6 cellular contexts compared by ENCODE assay signal in genomic region chr9:111401486-111401885, GRCh38.
DNase-seq lines count a peak whose midpoint lies in the region; ATAC-seq and TF ChIP-seq lines count a peak whose summit lies in the region.
"Not testable (repeated sequence)": the region's sequence is repeated elsewhere in the genome, so short reads cannot be mapped to it uniquely, and the experiment has no call there.

No MANE protein-coding gene starts in this region.

- 79% methylated on average over 5 of the region's 5 CpGs for WGBS in HUES64
- 92 to 97% methylated on average over 3 to 5 of the region's 5 CpGs for WGBS in endodermal cell (ENCODE audit: insufficient coverage in 1 of 2, insufficient read length in 1 of 2), 2 experiments

- CTCF ChIA-PET in WTC11 (lab: Charles Lee): interaction anchor here (1.3 to 2.0 kb wide), 2 partner anchors 9 to 10 kb away, joined by 5 read pairs; no protein-coding TSS in a partner anchor

- H3K36me3 ChIP-seq in HUES64 (ENCODE audit: insufficient read depth, low read length) (peaks cover 94% of the 10 kb centered on the region), brain microvascular endothelial cell (replicated peaks) (peaks cover 22% of the 10 kb centered on the region), endodermal cell (ENCODE audit: control insufficient read depth, insufficient read depth, low read length) (peaks cover 82% of the 10 kb centered on the region)

- H3K9me3 Mint-ChIP-seq in WTC11: peaks cover 56% of the 10 kb centered on the region
- peaks cover 42% of the 10 kb centered on the region for H3K9me3 Mint-ChIP-seq in endodermal cell

- H3K27ac Mint-ChIP-seq in WTC11: peak overlapping the region; percentile 80
- H3K27ac Mint-ChIP-seq in endodermal cell: not testable (repeated sequence)

- H3K27me3 Mint-ChIP-seq in WTC11 (ENCODE audit: low read depth); endodermal cell (ENCODE audit: insufficient read depth): not testable (repeated sequence)

- H3K9me3 ChIP-seq in HUES64 (ENCODE audit: insufficient read depth, low read depth, low read length) (peaks cover 43% of the 10 kb centered on the region), endodermal cell (ENCODE audit: control insufficient read depth, low read length) (peaks cover 63% of the 10 kb centered on the region)

- H3K4me1 Mint-ChIP-seq in WTC11: peaks cover 20% of the 10 kb centered on the region
- H3K4me1 Mint-ChIP-seq in endodermal cell: not testable (repeated sequence)

- not testable (repeated sequence) for H3K9ac ChIP-seq in HUES64 (ENCODE audit: low read depth, low read length); endodermal cell (ENCODE audit: extremely low read depth, low read length, poor library complexity, severe bottlenecking)

- in situ Hi-C loops in brain microvascular endothelial cell (cut with HindIII; ENCODE audit: low pct_ligation_motif_present, low sequenced_read_pairs): not testable (repeated sequence)

- not testable (repeated sequence) for H3K4me3 Mint-ChIP-seq in WTC11, endodermal cell

- peaks cover 76% of the 10 kb centered on the region for H3K36me3 Mint-ChIP-seq in WTC11
- H3K36me3 Mint-ChIP-seq in endodermal cell (ENCODE audit: low read depth): peaks cover 72% of the 10 kb centered on the region

- peak overlapping the region; percentile 81; the same call in 1 of the 2 replicates for H3K27ac ChIP-seq in HUES64 (ENCODE audit: low read depth, low read length)
- not testable (repeated sequence) for H3K27ac ChIP-seq in brain microvascular endothelial cell; endodermal cell (ENCODE audit: low read depth, low read length)

- DNase-seq in ELF-1 (ENCODE audit: low read depth, low spot score): peak; percentile 39
- DNase-seq in WTC11 (ENCODE audit: low spot score); endodermal cell: not testable (repeated sequence)
- peak; percentile 25 for DNase-seq in brain microvascular endothelial cell
- peak; percentile 50 for DNase-seq in islet precursor cell

- POLR2A ChIA-PET in WTC11 (lab: Charles Lee): not testable (repeated sequence)

- TF ChIP-seq CTCF in WTC11 (IDR thresholded peaks at IDR 0.05); brain microvascular endothelial cell (IDR thresholded peaks at IDR 0.05; ENCODE audit: low read depth, low read length, missing control alignments); endodermal cell (conservative IDR thresholded peaks at IDR 0.05): not testable (repeated sequence)

- not testable (repeated sequence) for H3K4me3 ChIP-seq in HUES64 (ENCODE audit: low read length); brain microvascular endothelial cell (ENCODE audit: low read depth, low read length)
- H3K4me3 ChIP-seq in endodermal cell (ENCODE audit: low read length): peak overlapping the region; percentile 58

- ATAC-seq in WTC11: not testable (repeated sequence)

- H3K4me1 ChIP-seq in HUES64 (ENCODE audit: insufficient read depth, low read length); endodermal cell (ENCODE audit: control insufficient read depth, insufficient read depth, low read length): not testable (repeated sequence)

- not testable (repeated sequence) for H3K27me3 ChIP-seq in HUES64 (ENCODE audit: insufficient read depth, low read length); brain microvascular endothelial cell (replicated peaks); endodermal cell (ENCODE audit: control insufficient read depth, insufficient read depth, low read length, poor library complexity, severe bottlenecking)

TF ChIP-seq in WTC11, 78 proteins besides CTCF, POLR2A, EP300 and RAD21:
- peak; percentile 50; the same call in 1 of the 2 replicates for TF ChIP-seq TEAD1 (CRISPR knock-in tag; IDR thresholded peaks at IDR 0.05)
TF ChIP-seq in WTC11: peak in this region for 1; not testable (repeated sequence) for 77.
